Comparison of ENCODE assay signal across 1 cellular context in genomic region chr3:32553973-32554372, GRCh38.
TF ChIP-seq lines count a peak whose summit lies in the region.

No MANE protein-coding gene starts in this region.

TF ChIP-seq in GM12878, 131 proteins besides CTCF, POLR2A, EP300 and RAD21:
- TF ChIP-seq TCF12 (IDR thresholded peaks at IDR 0.05; ENCODE audit: low read depth, low read length) (no peak), PKNOX1 (IDR thresholded peaks at IDR 0.05) (peak; percentile 76; the same call in 1 of the 2 replicates)
